ENCODE assay signal across 8 cellular contexts in genomic region chr15:60916674-60917468, GRCh38.
A peak's percentile ranks its signal among the peaks of the same experiment; 100 is the strongest.
DNase-seq lines count a peak whose midpoint lies in the region; ATAC-seq and TF ChIP-seq lines count a peak whose summit lies in the region.

No MANE protein-coding gene starts in this region.

- H3K4me3 ChIP-seq in lower lobe of right lung = no peak overlapping the region

- H3K27me3 ChIP-seq in lower lobe of right lung (ENCODE audit: low read depth) = no peaks in the 10 kb centered on the region

- no peaks in the 10 kb centered on the region for H3K9me3 ChIP-seq in lower lobe of right lung

- intact Hi-C loops in lower lobe of right lung (cut with DNase I) = loop anchor here (5.0 kb wide), 1 partner anchor 330 kb away; no protein-coding TSS in a partner anchor

- H3K27ac ChIP-seq in lower lobe of right lung = peak overlapping the region; percentile 66

- peak; percentile 84 for TF ChIP-seq CTCF in lower lobe of right lung (IDR thresholded peaks at IDR 0.05)

- no peaks in the 10 kb centered on the region for H3K36me3 ChIP-seq in lower lobe of right lung

- ATAC-seq in GM18909 (IDR thresholded peaks at IDR 0.05; ENCODE audit: poor library complexity, unreplicated experiment) (peak; percentile 86), HG03342 (IDR thresholded peaks at IDR 0.05; ENCODE audit: unreplicated experiment) (peak; percentile 86), lower lobe of right lung (peak; percentile 92 to 94)

- DNase-seq in AG08396 (ENCODE audit: low spot score) (peak; percentile 73), NCI-H526 (lab: John Stamatoyannopoulos, UW) (peak; percentile 59 to 92), dermis microvascular lymphatic vessel endothelial cell (ENCODE audit: low read depth in 2 of 2) (peak; percentile 64 to 86), lower lobe of right lung (peak; percentile 88)
- DNase-seq in activated CD4-positive, alpha-beta T cell treated with anti-CD3 and anti-CD28 coated beads, Interleukin-2, amount 50 U/mL, for 4 hours = peak; percentile 91
- DNase-seq in stimulated activated CD4-positive, alpha-beta T cell treated with anti-CD3 and anti-CD28 coated beads, TNF-alpha, amount 100 ng/mL, for 4 hours (ENCODE audit: low read depth in 3 of 3) = peak; percentile 70 to 83 (median 78)

- H3K4me1 ChIP-seq in lower lobe of right lung = peaks cover 20% of the 10 kb centered on the region
